ENCODE assay signal across 9 cellular contexts in the genomic region with DNA sequence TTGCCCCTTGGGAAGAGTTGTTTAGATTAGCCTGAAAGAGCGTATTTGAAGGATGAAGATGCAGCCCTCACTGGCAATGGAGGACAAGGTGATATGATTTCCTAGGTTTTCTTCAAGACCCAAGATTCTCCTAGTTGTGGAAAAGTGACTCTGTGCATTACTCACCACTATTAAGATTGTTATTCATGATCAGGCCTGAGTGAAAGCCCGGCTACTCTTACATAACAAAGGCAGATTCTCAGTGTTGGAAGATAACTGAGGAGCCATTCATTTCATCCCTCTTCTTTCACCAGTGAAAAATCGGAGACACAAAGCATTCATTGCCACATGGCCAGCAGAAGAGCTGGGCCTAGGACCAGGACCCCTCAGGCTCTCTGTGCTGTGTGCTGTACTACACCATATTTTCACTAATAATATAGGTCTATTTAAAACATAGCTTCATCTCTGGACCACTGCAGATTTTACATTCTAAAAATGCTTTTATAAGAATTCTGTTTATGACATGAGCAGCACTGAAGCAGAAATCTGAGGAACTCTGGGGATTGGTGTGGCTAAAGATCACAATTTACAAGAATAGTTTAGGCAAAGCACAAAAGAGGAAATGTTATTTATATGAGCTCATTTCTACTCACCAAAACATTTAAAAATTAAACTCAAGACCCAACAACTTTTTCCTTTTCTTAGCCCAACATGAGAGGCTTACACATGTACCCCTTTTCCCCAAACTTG.
DNase-seq lines count a peak whose midpoint lies in the region; ATAC-seq and TF ChIP-seq lines count a peak whose summit lies in the region.
"Had no signal": no experiment of that assay in that cellular context is flagged by ENCODE, and none has a peak within 500 bp of the region (broad histone marks: within the 10 kb centered on the region; RNA-seq: fewer than 3 reads in every experiment).

No MANE protein-coding gene starts in this region.

- no peaks in the 10 kb centered on the region for H3K9me2 ChIP-seq in Karpas-422 (replicated peaks; ENCODE audit: insufficient read depth, low read length)

- POLR2A ChIA-PET in WTC11 (lab: Charles Lee): interaction anchor here (1.2 kb wide), 1 partner anchor 182 kb away, joined by 6 read pairs; a partner anchor contains a TSS

- H3K27ac ChIP-seq in rectal smooth muscle tissue (ENCODE audit: low read depth, low read length): peak overlapping the region; percentile 92
- no peak overlapping the region for H3K27ac ChIP-seq in Karpas-422 (ENCODE audit: low read length)

- no peaks in the 10 kb centered on the region for H3K9me3 Mint-ChIP-seq in WTC11

- H4K20me1 ChIP-seq in Karpas-422 (ENCODE audit: insufficient read depth, low read depth, low read length): no peaks in the 10 kb centered on the region

- no peaks in the 10 kb centered on the region for H3K36me3 Mint-ChIP-seq in WTC11

- H3K4me2 ChIP-seq in Karpas-422 (ENCODE audit: low read depth, low read length, poor library complexity, severe bottlenecking): no peak overlapping the region

- H3K36me3 ChIP-seq in rectal smooth muscle tissue (ENCODE audit: control insufficient read depth, insufficient read depth, low read length) (no peaks in the 10 kb centered on the region), Karpas-422 (ENCODE audit: insufficient read depth, low read length) (no peaks in the 10 kb centered on the region)

- H3K4me3 ChIP-seq in rectal smooth muscle tissue (ENCODE audit: low read length) (no peak overlapping the region), Karpas-422 (ENCODE audit: low read length) (no peak overlapping the region)

- no peaks in the 10 kb centered on the region for H3K79me2 ChIP-seq in Karpas-422 (ENCODE audit: low read length)

- no peak overlapping the region for H3K27ac Mint-ChIP-seq in WTC11

- peak; percentile 24 for ATAC-seq in WTC11
- ATAC-seq in GM18867 (IDR thresholded peaks at IDR 0.05; ENCODE audit: unreplicated experiment): no peak

- no peak for TF ChIP-seq CTCF in WTC11 (IDR thresholded peaks at IDR 0.05)

- peak; percentile 85 for DNase-seq in EH (ENCODE audit: low read depth)
- DNase-seq in WTC11 (ENCODE audit: low spot score): no peak
- peak; percentile 97 for DNase-seq in foreskin melanocyte
- no peak for DNase-seq in Karpas-422
- DNase-seq in NCI-H748 (lab: John Stamatoyannopoulos, UW; ENCODE audit: unreplicated experiment): no peak
- DNase-seq in stimulated activated CD4-positive, alpha-beta T cell treated with anti-CD3 and anti-CD28 coated beads, Interleukin-15, amount 100 ng/mL, for 24 hours: no peak
- DNase-seq: DND-41 had no signal

- H3K9me3 ChIP-seq in Karpas-422 (ENCODE audit: low read length): no peaks in the 10 kb centered on the region

- H2AFZ ChIP-seq in Karpas-422 (ENCODE audit: low read length): no peak overlapping the region

- H3K27me3 ChIP-seq in rectal smooth muscle tissue (ENCODE audit: control insufficient read depth, insufficient read depth, low read length): no peaks in the 10 kb centered on the region
- no peaks in the 10 kb centered on the region for H3K27me3 ChIP-seq in Karpas-422 (ENCODE audit: low read length)

- no peak overlapping the region for H3K9ac ChIP-seq in rectal smooth muscle tissue (ENCODE audit: low read length)
- no peak overlapping the region for H3K9ac ChIP-seq in Karpas-422 (ENCODE audit: low read length)

- CTCF ChIA-PET in WTC11 (lab: Charles Lee): interaction anchor here (1.2 kb wide), 1 partner anchor 182 kb away, joined by 3 read pairs; a partner anchor contains a TSS

- H3K4me3 Mint-ChIP-seq in WTC11: no peak overlapping the region

- peaks cover 26% of the 10 kb centered on the region for H3K4me1 ChIP-seq in rectal smooth muscle tissue (ENCODE audit: control insufficient read depth, insufficient read depth, low read length)
- H3K4me1 ChIP-seq in Karpas-422 (ENCODE audit: low read length): peaks cover 16% of the 10 kb centered on the region

- peaks cover 38% of the 10 kb centered on the region for H3K4me1 Mint-ChIP-seq in WTC11

- peaks cover 2% of the 10 kb centered on the region; the same call in 1 of the 2 replicates for H3K27me3 Mint-ChIP-seq in WTC11 (ENCODE audit: low read depth)

TF ChIP-seq in WTC11, 78 proteins besides CTCF, POLR2A, EP300 and RAD21:
- no peak for TF ChIP-seq NFYB (CRISPR knock-in tag; conservative IDR thresholded peaks at IDR 0.05; ENCODE audit: low read depth)
- TF ChIP-seq, protein P1, sequence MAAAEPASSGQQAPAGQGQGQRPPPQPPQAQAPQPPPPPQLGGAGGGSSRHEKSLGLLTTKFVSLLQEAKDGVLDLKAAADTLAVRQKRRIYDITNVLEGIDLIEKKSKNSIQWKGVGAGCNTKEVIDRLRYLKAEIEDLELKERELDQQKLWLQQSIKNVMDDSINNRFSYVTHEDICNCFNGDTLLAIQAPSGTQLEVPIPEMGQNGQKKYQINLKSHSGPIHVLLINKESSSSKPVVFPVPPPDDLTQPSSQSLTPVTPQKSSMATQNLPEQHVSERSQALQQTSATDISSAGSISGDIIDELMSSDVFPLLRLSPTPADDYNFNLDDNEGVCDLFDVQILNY (CRISPR knock-in tag; IDR thresholded peaks at IDR 0.05): no peak
- no peak for TF ChIP-seq MXD4 (CRISPR knock-in tag; IDR thresholded peaks at IDR 0.05; ENCODE audit: borderline replicate concordance)
- no peak for TF ChIP-seq ZNF219 (CRISPR knock-in tag; IDR thresholded peaks at IDR 0.05; ENCODE audit: borderline replicate concordance)

Comparison
In these comparisons a context has a peak if more than half of its experiments do, and no peak if none do; other contexts are left out.
1. DNase-seq: peak in EH (single experiment) and foreskin melanocyte (single experiment); none in WTC11 (single experiment), Karpas-422 (single experiment), NCI-H748 (single experiment) and stimulated activated CD4-positive, alpha-beta T cell treated with anti-CD3 and anti-CD28 coated beads, Interleukin-15, amount 100 ng/mL, for 24 hours (single experiment).